In genomic region chr5:93277001-93277400, GRCh38 we compare ENCODE assay signal across 12 cellular contexts.
"Had no signal": no experiment of that assay in that cellular context is flagged by ENCODE, and none has a peak within 500 bp of the region (broad histone marks: within the 10 kb centered on the region; RNA-seq: fewer than 3 reads in every experiment).

No MANE protein-coding gene starts in this region.

- H3K4me3 ChIP-seq: heart left ventricle, suprapubic skin, thyroid gland had no signal

- DNase-seq: heart left ventricle; hippocampal formation; left colon; mesendoderm; naive B cell; posterior cingulate gyrus; stimulated activated CD4-positive, alpha-beta T cell treated with anti-CD3 and anti-CD28 coated beads, Interleukin-4, amount 100 ng/mL, for 1 hour; stimulated activated CD8-positive, alpha-beta memory T cell treated with anti-CD3 and anti-CD28 coated beads, Interleukin-4, amount 100 ng/mL, for 48 hours; stimulated activated naive CD8-positive, alpha-beta T cell treated with anti-CD3 and anti-CD28 coated beads, Interleukin-15, Interleukin-2, amounts not matched to agents 100 U/mL and 50 U/mL, for 24 hours; thyroid gland had no signal

- ATAC-seq: heart left ventricle; left colon; stimulated activated effector memory CD8-positive, alpha-beta T cell treated with anti-CD3 and anti-CD28 coated beads, Interleukin-12 subunit alpha, Interleukin-12 subunit beta, amount 100 ng/mL, for 72 hours; stimulated activated naive CD8-positive, alpha-beta T cell treated with anti-CD3 and anti-CD28 coated beads, Interleukin-15, Interleukin-2, amounts not matched to agents 100 U/mL and 50 U/mL, for 24 hours had no signal
